ENCODE assay signal across 15 cellular contexts in the genomic region with DNA sequence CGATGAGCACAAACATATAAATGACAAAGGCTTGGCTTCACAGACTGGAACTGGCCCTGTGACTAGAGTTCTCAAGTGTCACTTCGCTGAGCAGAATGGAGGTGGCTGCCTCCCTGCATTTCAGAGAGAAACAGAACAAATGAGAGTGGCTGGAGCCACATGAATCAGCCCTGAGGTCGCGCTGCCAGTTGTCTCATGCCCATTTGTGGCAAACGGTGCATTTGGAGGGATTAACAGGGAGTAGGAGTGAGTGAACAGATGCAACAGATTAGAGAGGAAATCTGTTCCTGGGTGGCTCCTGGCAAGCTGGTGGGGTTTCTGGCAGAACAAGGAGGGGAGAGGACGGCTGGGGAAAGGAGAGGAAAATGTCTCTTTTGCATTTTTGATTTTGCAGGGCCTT. TPM values are rescaled to one million over a fixed set of nuclear protein-coding genes. Genes with fewer than 3 reads are reported as not detected.
DNase-seq lines count a peak whose midpoint lies in the region; ATAC-seq and TF ChIP-seq lines count a peak whose summit lies in the region.
"Had no signal": no experiment of that assay in that cellular context is flagged by ENCODE, and none has a peak within 500 bp of the region (broad histone marks: within the 10 kb centered on the region; RNA-seq: fewer than 3 reads in every experiment).

No MANE protein-coding gene starts in this region.

- ATAC-seq in GM18873 (IDR thresholded peaks at IDR 0.05; ENCODE audit: low FRiP score, unreplicated experiment) = no peak
- no peak for ATAC-seq in GM21515 (IDR thresholded peaks at IDR 0.05; ENCODE audit: unreplicated experiment)
- ATAC-seq in GM21390 (IDR thresholded peaks at IDR 0.05; ENCODE audit: unreplicated experiment) = no peak
- no peak for ATAC-seq in HG02759 (IDR thresholded peaks at IDR 0.05; ENCODE audit: unreplicated experiment)
- ATAC-seq: GM12878; natural killer cell treated with Interleukin-12 subunit alpha and Interleukin-12 subunit beta and Interleukin-15 and Interleukin-18, amount 100 ng/mL, for 72 hours had no signal

- H3K27ac ChIP-seq in dorsolateral prefrontal cortex = peak overlapping the region in 14 of 59 donors; percentile 4 to 62 (median 44)
- H3K27ac ChIP-seq: RWPE1, thoracic aorta had no signal

- no peak for TF ChIP-seq CTCF in dorsolateral prefrontal cortex (IDR thresholded peaks at IDR 0.05 in 54 of 56, conservative IDR thresholded peaks at IDR 0.05 in 2 of 56; ENCODE audit: low read depth in 1 of 56, partially characterized antibody in 56 of 56)

- peak; percentile 33 for DNase-seq in GM03348 (ENCODE audit: low spot score)
- DNase-seq in NCI-H446 (lab: John Stamatoyannopoulos, UW) = peak; percentile 85 to 92
- DNase-seq in dorsolateral prefrontal cortex = peak in 6 of 10 donors; percentile 38 to 74 (median 59)
- peak; percentile 15 for DNase-seq in pons (ENCODE audit: low spot score)
- DNase-seq: activated gamma-delta T cell treated with Interleukin-2 at 50 U/mL for 16 hours; CD8-positive, alpha-beta memory T cell; cortex of kidney had no signal

- intact Hi-C loops in dorsolateral prefrontal cortex (cut with DNase I) = no loop called here

- no peaks in the 10 kb centered on the region for H3K27me3 ChIP-seq in dorsolateral prefrontal cortex

- H3K4me3 ChIP-seq in dorsolateral prefrontal cortex = peak overlapping the region in 4 of 59 donors; percentile 13 to 25 (median 16)
- H3K4me3 ChIP-seq: GM12878, thoracic aorta had no signal

RNA-seq across cellular contexts. Expression of gene STIM2, which starts 57.2 kb away (rescaled TPM):
- total RNA-seq in dorsolateral prefrontal cortex = 10 to 100 TPM; 29.4 to 57.1 (median 40.5) TPM

Comparison
In these comparisons a context has a peak if more than half of its experiments do, and no peak if none do; other contexts are left out.
1. DNase-seq: peak in every context shown above with its lines; median percentile 88 in NCI-H446; 59 in dorsolateral prefrontal cortex; 33 in GM03348; 15 in pons.